ENCODE assay signal across 16 cellular contexts in the genomic region with DNA sequence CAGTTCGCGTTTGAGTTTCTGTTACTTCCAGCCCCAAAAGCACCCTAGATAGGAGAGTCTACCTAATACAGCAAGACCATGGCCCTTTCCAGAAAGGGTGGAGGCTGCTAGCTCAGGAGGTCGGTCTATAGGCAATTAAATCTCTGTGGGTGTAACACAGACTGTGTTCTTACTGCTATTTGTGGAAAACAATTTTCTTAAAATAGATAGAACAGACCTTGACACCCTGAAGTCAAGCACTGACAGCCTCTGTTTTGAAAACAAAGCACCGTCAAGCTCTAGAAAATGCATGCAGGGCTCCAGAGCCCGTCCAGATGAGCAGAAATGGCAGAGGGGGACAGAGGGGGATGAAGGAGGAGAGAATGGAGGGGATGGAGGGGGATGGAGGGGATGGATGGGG.
"Had no signal": no experiment of that assay in that cellular context is flagged by ENCODE, and none has a peak within 500 bp of the region (broad histone marks: within the 10 kb centered on the region; RNA-seq: fewer than 3 reads in every experiment).

No MANE protein-coding gene starts in this region.

- H3K27me3 Mint-ChIP-seq: activated naive CD4-positive, alpha-beta T cell treated with anti-CD3 and anti-CD28 coated beads, Interleukin-2, amount 50 U/mL, for 24 hours; brain had no signal

- H3K36me3 Mint-ChIP-seq: activated naive CD4-positive, alpha-beta T cell treated with anti-CD3 and anti-CD28 coated beads, Interleukin-2, amount 50 U/mL, for 24 hours; brain had no signal

- H2AFZ ChIP-seq: parathyroid adenoma had no signal

- H3K27ac Mint-ChIP-seq: activated naive CD4-positive, alpha-beta T cell treated with anti-CD3 and anti-CD28 coated beads, Interleukin-2, amount 50 U/mL, for 24 hours; T-helper 2 cell treated with Interferon-gamma antibody and Interleukin-4, amounts not matched to agents 5 μg/mL and 100 μg/mL, for 36 hours had no signal

- H3K9me3 Mint-ChIP-seq: activated naive CD4-positive, alpha-beta T cell treated with anti-CD3 and anti-CD28 coated beads, Interleukin-2, amount 50 U/mL, for 24 hours; brain; nephron; T-helper 2 cell treated with Interferon-gamma antibody and Interleukin-4, amounts not matched to agents 5 μg/mL and 100 μg/mL, for 36 hours had no signal

- H3K79me2 ChIP-seq: parathyroid adenoma had no signal

- H3K4me1 Mint-ChIP-seq: activated naive CD4-positive, alpha-beta T cell treated with anti-CD3 and anti-CD28 coated beads, Interleukin-2, amount 50 U/mL, for 24 hours had no signal

- ATAC-seq: activated CD4-positive, CD25-positive, alpha-beta regulatory T cell treated with anti-CD3 and anti-CD28 coated beads, Interleukin-2, amount 50 U/mL, for 24 hours had no signal

- DNase-seq: activated CD4-positive, alpha-beta T cell treated with anti-CD3 and anti-CD28 coated beads, Interleukin-2, amount 50 U/mL, for 4 hours; activated effector memory CD4-positive, alpha-beta T cell treated with Interleukin-2 at 50 U/mL for 16 hours; activated T-cell treated with anti-CD3 and anti-CD28 coated beads, Interleukin-2, amount 50 U/mL, for 1 hour; amniotic stem cell; dermis blood vessel endothelial cell; left cardiac atrium; mammary epithelial cell; retina; small intestine; trophoblast cell had no signal

- H3K9ac ChIP-seq: parathyroid adenoma had no signal

- H3K27ac ChIP-seq: parathyroid adenoma had no signal

- H3K4me3 Mint-ChIP-seq: activated naive CD4-positive, alpha-beta T cell treated with anti-CD3 and anti-CD28 coated beads, Interleukin-2, amount 50 U/mL, for 24 hours; brain; nephron; T-helper 2 cell treated with Interferon-gamma antibody and Interleukin-4, amounts not matched to agents 5 μg/mL and 100 μg/mL, for 36 hours had no signal
